Comparison of ENCODE assay signal across 17 cellular contexts in the genomic region with DNA sequence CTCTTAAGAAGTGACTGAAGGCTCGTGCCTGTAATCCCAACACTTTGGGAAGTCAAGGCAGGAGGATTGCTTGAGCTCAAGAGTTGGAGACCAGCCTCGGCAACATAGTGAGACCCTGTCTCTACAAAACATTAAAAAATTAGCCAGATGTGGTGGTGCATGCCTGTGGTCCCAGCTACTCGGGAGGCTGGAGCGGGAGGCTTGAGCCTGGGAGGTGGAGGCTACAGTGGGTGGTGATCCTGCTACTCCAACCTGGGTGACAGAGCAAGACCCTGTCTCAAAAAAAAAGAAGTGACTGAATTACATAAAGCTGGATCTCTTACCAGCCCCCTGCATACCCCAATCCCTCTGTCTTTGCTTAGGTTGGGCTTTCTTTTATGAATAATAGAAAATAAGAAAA. TPM values are rescaled to one million over a fixed set of nuclear protein-coding genes. Genes with fewer than 3 reads are reported as not detected.
DNase-seq lines count a peak whose midpoint lies in the region; ATAC-seq and TF ChIP-seq lines count a peak whose summit lies in the region.
"Had no signal": no experiment of that assay in that cellular context is flagged by ENCODE, and none has a peak within 500 bp of the region (broad histone marks: within the 10 kb centered on the region; RNA-seq: fewer than 3 reads in every experiment).

No MANE protein-coding gene starts in this region.

- DNase-seq in GM23338 (ENCODE audit: low spot score) (no peak), WTC11 (ENCODE audit: low spot score) (no peak), trophoblast cell (no peak), Caco-2 (no peak), NCI-H1105 treated with DMSO at 0.1 percent for 48 hours (lab: John Stamatoyannopoulos, UW) (no peak)
- DNase-seq: AML-193; CD4-positive, alpha-beta T cell; DND-41; GDM1; HFFc6; Peyer's patch; Right ventricle myocardium superior had no signal

- H3K4me3 ChIP-seq in GM23338: peak overlapping the region; percentile 29; the same call in 1 of the 2 replicates
- peak overlapping the region; percentile 11; the same call in 1 of the 2 replicates for H3K4me3 ChIP-seq in iPS-20b (ENCODE audit: low read length)
- no peak overlapping the region for H3K4me3 ChIP-seq in trophoblast cell (ENCODE audit: low read depth, low read length)
- no peak overlapping the region for H3K4me3 ChIP-seq in Caco-2 (ENCODE audit: low read depth, low read length)
- H3K4me3 ChIP-seq: Peyer's patch had no signal

- H3K36me3 ChIP-seq in GM23338 (ENCODE audit: insufficient read depth) (no peaks in the 10 kb centered on the region), iPS-20b (ENCODE audit: insufficient read depth, low read depth, low read length) (no peaks in the 10 kb centered on the region), trophoblast cell (ENCODE audit: control insufficient read depth in 1 of 2, insufficient read depth in 2 of 2, low read length in 2 of 2) (no peaks in the 10 kb centered on the region), Caco-2 (ENCODE audit: control insufficient read depth, insufficient read depth, low read length) (no peaks in the 10 kb centered on the region)
- H3K36me3 ChIP-seq: Peyer's patch had no signal

- H3F3A ChIP-seq in GM23338 (replicated peaks; ENCODE audit: low read depth): peaks cover 18% of the 10 kb centered on the region; the same call in 1 of the 2 replicates

- no peak overlapping the region for H4K8ac ChIP-seq in trophoblast cell (ENCODE audit: low read depth, low read length)

- H4K20me1 ChIP-seq in GM23338 (replicated peaks; ENCODE audit: insufficient read depth): no peaks in the 10 kb centered on the region

- intact Hi-C loops in Caco-2 (cut with micrococcal nuclease; ENCODE audit: unreplicated experiment): no loop called here

- H3K9ac ChIP-seq in iPS-20b (ENCODE audit: low read depth, low read length): no peak overlapping the region; the same call in 1 of the 2 replicates
- no peak overlapping the region for H3K9ac ChIP-seq in trophoblast cell (ENCODE audit: low read length)

- peak overlapping the region; percentile 27 for H2BK5ac ChIP-seq in trophoblast cell (ENCODE audit: low read depth, low read length, poor library complexity)

- H3K9me3 ChIP-seq in iPS-20b (ENCODE audit: insufficient read depth, low read depth, low read length) (no peaks in the 10 kb centered on the region), trophoblast cell (ENCODE audit: insufficient read depth, low read depth, low read length) (no peaks in the 10 kb centered on the region), Caco-2 (no peaks in the 10 kb centered on the region)
- H3K9me3 ChIP-seq: Peyer's patch had no signal

- H3K4me1 Mint-ChIP-seq in GM23338 (peaks cover 67% of the 10 kb centered on the region), WTC11 (peaks cover 84% of the 10 kb centered on the region), Caco-2 (ENCODE audit: low read depth, unreplicated experiment) (peaks cover 36% of the 10 kb centered on the region)
- H3K4me1 Mint-ChIP-seq: IgD-negative memory B cell had no signal

- H3K9me2 ChIP-seq in GM23338 (ENCODE audit: insufficient read depth): no peaks in the 10 kb centered on the region

- BruUV-seq in Caco-2 (replicated peaks; lab: Mats Ljungman, UMichigan): no TSS peak

- H2BK12ac ChIP-seq in trophoblast cell (ENCODE audit: low read length): peak overlapping the region; percentile 11

- H3K79me2 ChIP-seq in GM23338 (replicated peaks; ENCODE audit: insufficient read depth): peaks cover 54% of the 10 kb centered on the region
- peaks cover 1% of the 10 kb centered on the region for H3K79me2 ChIP-seq in trophoblast cell (ENCODE audit: control insufficient read depth, insufficient read depth, low read length, poor library complexity)

- H3K9me3 Mint-ChIP-seq in GM23338 (no peaks in the 10 kb centered on the region; the same call in 2 of the 3 replicates), WTC11 (0 out of 2 replicates have a peak, but pooled peaks cover 5% of the 10 kb centered on the region), Caco-2 (ENCODE audit: unreplicated experiment) (no peaks in the 10 kb centered on the region)
- H3K9me3 Mint-ChIP-seq: CD4-positive, alpha-beta T cell; HFFc6 had no signal

- H4K12ac ChIP-seq in trophoblast cell (ENCODE audit: low read depth, low read length): no peak overlapping the region

- no peak overlapping the region for H3K14ac ChIP-seq in trophoblast cell (ENCODE audit: low read length)

- H3K4me2 ChIP-seq in GM23338: peak overlapping the region; percentile 72
- H3K4me2 ChIP-seq in trophoblast cell (ENCODE audit: low read length): no peak overlapping the region

- H2AFZ ChIP-seq in GM23338 (no peak overlapping the region), trophoblast cell (ENCODE audit: insufficient read depth, low read length, poor library complexity) (no peak overlapping the region)

- H3K4me1 ChIP-seq in GM23338 (ENCODE audit: insufficient read depth) (peaks cover 70% of the 10 kb centered on the region), iPS-20b (ENCODE audit: insufficient read depth, low read length) (peaks cover 40% of the 10 kb centered on the region), trophoblast cell (ENCODE audit: control insufficient read depth in 1 of 2, insufficient read depth in 2 of 2, low read length in 2 of 2) (peaks cover 22 to 24% of the 10 kb centered on the region in 2 experiments), Caco-2 (peaks cover 71% of the 10 kb centered on the region)

- no peak overlapping the region for H2AK5ac ChIP-seq in trophoblast cell (ENCODE audit: low read length)

- no CpG with 5 or more reads among the region's 4 CpGs for WGBS in trophoblast cell (ENCODE audit: extremely low coverage, insufficient coverage, insufficient read length)

- no peak overlapping the region for H3K27ac Mint-ChIP-seq in GM23338
- peak overlapping the region; percentile 97 for H3K27ac Mint-ChIP-seq in WTC11
- no peak overlapping the region for H3K27ac Mint-ChIP-seq in Caco-2 (ENCODE audit: unreplicated experiment)
- H3K27ac Mint-ChIP-seq: CD4-positive, alpha-beta T cell; HFFc6; IgD-negative memory B cell had no signal

- H3K27me3 ChIP-seq in GM23338 (ENCODE audit: insufficient read depth) (no peaks in the 10 kb centered on the region), iPS-20b (ENCODE audit: insufficient read depth, low read length) (no peaks in the 10 kb centered on the region), trophoblast cell (ENCODE audit: insufficient read depth, low read length) (no peaks in the 10 kb centered on the region), Caco-2 (replicated peaks; ENCODE audit: control insufficient read depth, insufficient read depth, low read length) (no peaks in the 10 kb centered on the region)
- H3K27me3 ChIP-seq: Peyer's patch had no signal

- TF ChIP-seq CTCF in GM23338 (conservative IDR thresholded peaks at IDR 0.05; ENCODE audit: low read depth in 2 of 2): no peak
- TF ChIP-seq CTCF in WTC11 (IDR thresholded peaks at IDR 0.05): no peak
- TF ChIP-seq CTCF in Caco-2 (IDR thresholded peaks at IDR 0.05; ENCODE audit: insufficient read depth in 1 of 2, low read depth in 1 of 2, low read length in 1 of 2, severe bottlenecking in 1 of 2, unreplicated experiment in 1 of 2): no peak

- no peak overlapping the region for H3K23ac ChIP-seq in trophoblast cell (ENCODE audit: low read length)

- no peak overlapping the region for H3K4ac ChIP-seq in trophoblast cell (ENCODE audit: low read depth, low read length)

- peak overlapping the region; percentile 95 for H3K27ac ChIP-seq in GM23338 (ENCODE audit: low read depth)
- peak overlapping the region; percentile 49 for H3K27ac ChIP-seq in iPS-20b (ENCODE audit: low read length)
- H3K27ac ChIP-seq in trophoblast cell (ENCODE audit: low read depth, low read length): peak overlapping the region; percentile 80

- CTCF ChIA-PET in WTC11 (lab: Charles Lee): interaction anchor here (1.7 kb wide), 1 partner anchor 37 kb away, joined by 7 read pairs; no protein-coding TSS in a partner anchor
- CTCF ChIA-PET in Caco-2 (lab: Charles Lee): interaction anchor here (1.3 kb wide), 1 partner anchor 37 kb away, joined by 4 read pairs; no protein-coding TSS in a partner anchor

- peaks cover 7% of the 10 kb centered on the region for H3K36me3 Mint-ChIP-seq in GM23338 (ENCODE audit: low read depth)
- peaks cover 2% of the 10 kb centered on the region for H3K36me3 Mint-ChIP-seq in WTC11
- H3K36me3 Mint-ChIP-seq in Caco-2 (ENCODE audit: insufficient read depth, unreplicated experiment): peaks cover 70% of the 10 kb centered on the region
- H3K36me3 Mint-ChIP-seq: IgD-negative memory B cell had no signal

- H3K18ac ChIP-seq in trophoblast cell (ENCODE audit: low read length): no peak overlapping the region

- POLR2A ChIA-PET in WTC11 (lab: Charles Lee): interaction anchor here (0.5 to 0.7 kb wide), 2 partner anchors 9 to 229 kb away, joined by 3 to 9 read pairs; no protein-coding TSS in a partner anchor
- POLR2A ChIA-PET in Caco-2 (lab: Charles Lee): no interaction called here

- no peak overlapping the region for H2BK120ac ChIP-seq in trophoblast cell (ENCODE audit: insufficient read depth, low read length, poor library complexity)

- H3K79me1 ChIP-seq in trophoblast cell (ENCODE audit: low read length): peaks cover 14% of the 10 kb centered on the region

- H3K27me3 Mint-ChIP-seq in GM23338 (ENCODE audit: insufficient read depth, low read depth, poor library complexity) (peaks cover 18% of the 10 kb centered on the region), WTC11 (ENCODE audit: low read depth) (no peaks in the 10 kb centered on the region), Caco-2 (ENCODE audit: insufficient read depth, unreplicated experiment) (no peaks in the 10 kb centered on the region)

- ATAC-seq in GM23338 (no peak), WTC11 (no peak), HG03175 (IDR thresholded peaks at IDR 0.05; ENCODE audit: unreplicated experiment) (no peak)

- H3K4me3 Mint-ChIP-seq in GM23338 (no peak overlapping the region), WTC11 (no peak overlapping the region), Caco-2 (ENCODE audit: unreplicated experiment) (no peak overlapping the region)
- H3K4me3 Mint-ChIP-seq: CD4-positive, alpha-beta T cell; HFFc6; IgD-negative memory B cell had no signal

- no peak overlapping the region for H4K91ac ChIP-seq in trophoblast cell (ENCODE audit: low read depth, low read length)

TF ChIP-seq in WTC11, 78 proteins besides CTCF, POLR2A, EP300 and RAD21:
- TF ChIP-seq ZNF121 (CRISPR knock-in tag; IDR thresholded peaks at IDR 0.05) (peak; percentile 54; the same call in 1 of the 2 replicates), MYBL2 (CRISPR knock-in tag; IDR thresholded peaks at IDR 0.05) (no peak)
TF ChIP-seq in WTC11: peak in this region for 1.

RNA-seq across cellular contexts. Expression of gene C22orf31, which starts 58.1 kb away (rescaled TPM):
- total RNA-seq in GM23338 (2014; rRNA removed; shearing (Covaris generic)): not detected in 2 replicates
- 0.36 TPM in 1 of 2 replicates, not detected in the other for polyA plus RNA-seq in GM23338 (2016; fragmentation: Nextera tagmentation; extraction: Ambion mirVana)
- total RNA-seq in WTC11 (2021) (not detected in 3 replicates), Caco-2 (2022) (not detected in 2 replicates)
- polyA plus RNA-seq in trophoblast cell (2013): not detected in 2 replicates
- total RNA-seq: A673; CD4-positive, alpha-beta T cell; HFFc6; LHCN-M2; Peyer's patch; Right ventricle myocardium superior had no signal
- polyA plus RNA-seq: IgD-negative memory B cell had no signal

Comparison
In these comparisons a context has a peak if more than half of its experiments do, and no peak if none do; other contexts are left out.
1. H3K4me3 ChIP-seq: peak in GM23338 (single experiment) and iPS-20b (single experiment); none in trophoblast cell (single experiment) and Caco-2 (single experiment).
2. Peak in every context shown above with its lines, with median percentiles within 50 percentile points of each other: H3K27ac ChIP-seq.